10 cellular contexts compared by ENCODE assay signal in the genomic region with DNA sequence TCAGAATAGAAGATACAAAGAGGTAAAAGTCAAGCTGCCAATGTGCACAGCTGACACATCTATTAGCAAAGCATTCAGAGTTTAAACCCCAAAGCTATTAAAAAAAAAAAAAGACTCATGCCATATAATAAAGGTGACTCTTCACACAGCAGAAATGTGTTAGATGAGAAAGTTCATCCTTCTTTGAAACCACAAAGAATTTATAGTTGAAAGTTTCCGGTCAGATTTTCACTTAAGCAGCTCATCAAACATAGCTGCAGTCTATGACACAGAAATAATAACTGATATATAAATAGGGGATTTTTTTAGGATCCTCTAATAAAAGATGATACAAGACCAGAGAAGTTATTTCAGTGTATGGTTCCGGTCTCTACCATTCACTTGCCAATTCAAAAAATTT.
DNase-seq lines count a peak whose midpoint lies in the region; TF ChIP-seq lines count a peak whose summit lies in the region.
"Had no signal": no experiment of that assay in that cellular context is flagged by ENCODE, and none has a peak within 500 bp of the region (broad histone marks: within the 10 kb centered on the region; RNA-seq: fewer than 3 reads in every experiment).

No MANE protein-coding gene starts in this region.

- H3K36me3 ChIP-seq in PC-9 (ENCODE audit: low read depth) = no peaks in the 10 kb centered on the region
- no peaks in the 10 kb centered on the region for H3K36me3 ChIP-seq in spleen

- H2AFZ ChIP-seq in PC-9 = no peak overlapping the region
- H2AFZ ChIP-seq: parathyroid adenoma had no signal

- intact Hi-C loops in PC-9 (cut with micrococcal nuclease; ENCODE audit: unreplicated experiment) = loop anchor here (1.0 kb wide), 1 partner anchor 155 kb away; no protein-coding TSS in a partner anchor
- intact Hi-C loops in spleen (cut with DNase I; ENCODE audit: low total_unique reads) = no loop called here

- H3K27ac ChIP-seq in PC-9 = peak overlapping the region; percentile 98
- H3K27ac ChIP-seq in spleen = peak overlapping the region in 6 of 8 donors; percentile 10 to 64 (median 35)
- H3K27ac ChIP-seq: parathyroid adenoma had no signal

- H3K27me3 ChIP-seq in PC-9 (ENCODE audit: insufficient read depth, low read depth) (no peaks in the 10 kb centered on the region), spleen (replicated peaks in 1 of 7) (no peaks in the 10 kb centered on the region)

- TF ChIP-seq POLR2A in spleen (IDR thresholded peaks at IDR 0.05) = no peak

- 57 to 75% (median 64%) methylated on average over 2 of the region's 2 CpGs for WGBS in spleen, 5 donors

- H3K9me3 ChIP-seq in PC-9 (ENCODE audit: insufficient read depth, low read depth) (no peaks in the 10 kb centered on the region), spleen (no peaks in the 10 kb centered on the region)

- H3F3A ChIP-seq in PC-9 (ENCODE audit: insufficient read depth, low read depth) = peaks cover 75% of the 10 kb centered on the region

- H3K4me1 ChIP-seq in PC-9 (replicated peaks; ENCODE audit: insufficient read depth) = peaks cover 94% of the 10 kb centered on the region
- H3K4me1 ChIP-seq in spleen = peaks cover 0 to 56% (median 24%) of the 10 kb centered on the region in 6 donors

- TSS peak; percentile 69 for BruUV-seq in PC-9 (replicated peaks; lab: Mats Ljungman, UMichigan)

- peak overlapping the region; percentile 37; the same call in 1 of the 2 replicates for H3K4me3 ChIP-seq in PC-9
- H3K4me3 ChIP-seq in epithelial cell of esophagus (ENCODE audit: low read length) = no peak overlapping the region
- no peak overlapping the region for H3K4me3 ChIP-seq in spleen

- DNase-seq in GM20000 (ENCODE audit: low spot score) (peak; percentile 26), PC-9 (peak in 1 of 2 experiments; percentile 90), epithelial cell of esophagus (ENCODE audit: low read depth) (peak; percentile 17), spleen (no peak), T-helper 9 cell (no peak), T1000 (lab: John Stamatoyannopoulos, UW) (no peak), OCI-M2 (lab: John Stamatoyannopoulos, UW; ENCODE audit: unreplicated experiment) (no peak)
- DNase-seq in stimulated activated naive CD4-positive, alpha-beta T cell treated with Interleukin-2 at 50 U/mL for 16 hours (lab: John Stamatoyannopoulos, UW) = no peak
- DNase-seq: activated T-cell treated with anti-CD3 and anti-CD28 coated beads, Interleukin-2, amount 50 U/mL, for 4 hours had no signal

- peak overlapping the region; percentile 75 for H3K4me2 ChIP-seq in PC-9

- CTCF ChIA-PET in PC-9 (lab: Charles Lee) = interaction anchor here (0.6 to 1.2 kb wide), 5 partner anchors 9 to 387 kb away, joined by 3 to 5 read pairs (median 4); partner anchors contain the start of gene WWTR1

- peaks cover 81% of the 10 kb centered on the region for H3K79me2 ChIP-seq in PC-9 (ENCODE audit: low read depth)

- H4K20me1 ChIP-seq in PC-9 (ENCODE audit: insufficient read depth) = no peaks in the 10 kb centered on the region

- no peak for TF ChIP-seq CTCF in GM20000 (IDR thresholded peaks at IDR 0.05; ENCODE audit: extremely low read depth, missing control alignments)
- no peak for TF ChIP-seq CTCF in PC-9 (conservative IDR thresholded peaks at IDR 0.05)
- no peak for TF ChIP-seq CTCF in epithelial cell of esophagus (IDR thresholded peaks at IDR 0.05; ENCODE audit: insufficient read depth, low read depth, low read length, missing control alignments)
- no peak for TF ChIP-seq CTCF in spleen (IDR thresholded peaks at IDR 0.05 in 8 of 11, conservative IDR thresholded peaks at IDR 0.05 in 3 of 11)

- H3K9me2 ChIP-seq in PC-9 (ENCODE audit: insufficient read depth) = no peaks in the 10 kb centered on the region

- POLR2A ChIA-PET in PC-9 (lab: Charles Lee; ENCODE audit: unreplicated experiment) = interaction anchor here (0.5 to 1.0 kb wide), 10 partner anchors 8 to 626 kb away, joined by 3 to 14 read pairs (median 7); partner anchors contain the start of gene WWTR1

Comparison
In these comparisons a context has a peak if more than half of its experiments do, and no peak if none do; other contexts are left out.
1. DNase-seq: peak in GM20000 (single experiment) and epithelial cell of esophagus (single experiment); none in spleen (single experiment), stimulated activated naive CD4-positive, alpha-beta T cell treated with Interleukin-2 at 50 U/mL for 16 hours (single experiment), T-helper 9 cell (single experiment), T1000 (single experiment) and OCI-M2 (single experiment).